In genomic region chr2:63249146-63249545, GRCh38 we compare ENCODE assay signal across 1 cellular context.
TF ChIP-seq lines count a peak whose summit lies in the region.

No MANE protein-coding gene starts in this region.

TF ChIP-seq in K562, 482 proteins besides CTCF, POLR2A, EP300 and RAD21 (continued from another document):
- TF ChIP-seq ZNF76 (CRISPR knock-in tag; IDR thresholded peaks at IDR 0.05; ENCODE audit: borderline replicate concordance) (no peak), RFX5 (IDR thresholded peaks at IDR 0.05; ENCODE audit: low read depth, low read length) (0 out of 2 replicates have a peak, but pooled peaks have one; percentile 39), ZNF165 (CRISPR knock-in tag; IDR thresholded peaks at IDR 0.05; ENCODE audit: borderline replicate concordance) (no peak), TEAD1 (CRISPR knock-in tag; IDR thresholded peaks at IDR 0.05) (no peak), SRSF3 (IDR thresholded peaks at IDR 0.05; ENCODE audit: insufficient read depth, low read length) (no peak), RFX1 (IDR thresholded peaks at IDR 0.05) (peak; percentile 17; the same call in 1 of the 2 replicates)
